Comparison of ENCODE assay signal across 8 cellular contexts in genomic region chr17:83052241-83052564, GRCh38. TPM values are rescaled to one million over a fixed set of nuclear protein-coding genes. Genes with fewer than 3 reads are reported as not detected.
DNase-seq lines count a peak whose midpoint lies in the region; ATAC-seq and TF ChIP-seq lines count a peak whose summit lies in the region.

No MANE protein-coding gene starts in this region.

- ATAC-seq in HG02642 (IDR thresholded peaks at IDR 0.05; ENCODE audit: poor library complexity, unreplicated experiment) (no peak), GM21423 (IDR thresholded peaks at IDR 0.05; ENCODE audit: unreplicated experiment) (no peak)

- DNase-seq in Calu3 (no peak), endodermal cell (no peak), ovary (no peak), head of caudate nucleus (no peak), NCI-H1092 treated with DMSO at 0.1 percent for 48 hours (lab: John Stamatoyannopoulos, UW) (no peak)

- no peaks in the 10 kb centered on the region for H3K9me3 Mint-ChIP-seq in Calu3 (ENCODE audit: low read depth, unreplicated experiment)
- peaks cover under 1% of the 10 kb centered on the region for H3K9me3 Mint-ChIP-seq in endodermal cell

- no peak for TF ChIP-seq POLR2A in ovary (IDR thresholded peaks at IDR 0.05)

- 13 to 54% methylated on average over 3 to 12 of the region's 12 CpGs for WGBS in endodermal cell (ENCODE audit: insufficient coverage in 1 of 2, insufficient read length in 1 of 2), 2 experiments
- WGBS in ovary, 3 donors: 35 to 39% (median 35%) methylated on average over 11 to 12 of the region's 12 CpGs

- peak overlapping the region; percentile 78 for H3K9ac ChIP-seq in OCI-LY3 (ENCODE audit: low read length)
- peak overlapping the region; percentile 15 for H3K9ac ChIP-seq in endodermal cell (ENCODE audit: extremely low read depth, low read length, poor library complexity, severe bottlenecking)

- H3K9me3 ChIP-seq in OCI-LY3 (ENCODE audit: insufficient read depth, low read length) (no peaks in the 10 kb centered on the region), endodermal cell (ENCODE audit: control insufficient read depth, low read length) (no peaks in the 10 kb centered on the region), ovary (no peaks in the 10 kb centered on the region)

- H3K36me3 ChIP-seq in OCI-LY3 (replicated peaks; ENCODE audit: low read depth, low read length) (no peaks in the 10 kb centered on the region), endodermal cell (ENCODE audit: control insufficient read depth, insufficient read depth, low read length) (no peaks in the 10 kb centered on the region), ovary (no peaks in the 10 kb centered on the region)

- no peak overlapping the region; the same call in 1 of the 2 replicates for H2AFZ ChIP-seq in OCI-LY3 (ENCODE audit: low read depth, low read length)

- H4K20me1 ChIP-seq in OCI-LY3 (ENCODE audit: insufficient read depth, low read length): no peaks in the 10 kb centered on the region

- H3K27ac Mint-ChIP-seq in Calu3 (ENCODE audit: unreplicated experiment): peak overlapping the region; percentile 60
- peak overlapping the region; percentile 66 for H3K27ac Mint-ChIP-seq in endodermal cell

- H3K36me3 Mint-ChIP-seq in Calu3 (ENCODE audit: insufficient read depth, unreplicated experiment): peaks cover 23% of the 10 kb centered on the region
- H3K36me3 Mint-ChIP-seq in endodermal cell (ENCODE audit: low read depth): peaks cover 12% of the 10 kb centered on the region

- no peaks in the 10 kb centered on the region for H3K27me3 ChIP-seq in OCI-LY3 (ENCODE audit: low read depth, low read length)
- no peaks in the 10 kb centered on the region for H3K27me3 ChIP-seq in endodermal cell (ENCODE audit: control insufficient read depth, insufficient read depth, low read length, poor library complexity, severe bottlenecking)
- no peaks in the 10 kb centered on the region for H3K27me3 ChIP-seq in ovary

- TF ChIP-seq EP300 in ovary (IDR thresholded peaks at IDR 0.05): no peak

- peak overlapping the region; percentile 96 for H3K4me2 ChIP-seq in OCI-LY3 (ENCODE audit: low read length)

- intact Hi-C loops in Calu3 (cut with micrococcal nuclease; ENCODE audit: unreplicated experiment) (no loop called here), ovary (cut with DNase I) (no loop called here), head of caudate nucleus (cut with DNase I) (no loop called here)

- H3K27me3 Mint-ChIP-seq in Calu3 (ENCODE audit: unreplicated experiment): no peaks in the 10 kb centered on the region
- peaks cover 4% of the 10 kb centered on the region for H3K27me3 Mint-ChIP-seq in endodermal cell (ENCODE audit: insufficient read depth)

- no peaks in the 10 kb centered on the region for H3K79me2 ChIP-seq in OCI-LY3 (ENCODE audit: low read length)

- H3K4me1 ChIP-seq in OCI-LY3 (ENCODE audit: low read length): peaks cover 25% of the 10 kb centered on the region
- H3K4me1 ChIP-seq in endodermal cell (ENCODE audit: control insufficient read depth, insufficient read depth, low read length): no peaks in the 10 kb centered on the region
- H3K4me1 ChIP-seq in ovary (ENCODE audit: insufficient read depth): peaks cover 10% of the 10 kb centered on the region

- TF ChIP-seq CTCF in Calu3 (IDR thresholded peaks at IDR 0.05; ENCODE audit: unreplicated experiment) (no peak), OCI-LY3 (IDR thresholded peaks at IDR 0.05; ENCODE audit: low read depth, low read length) (no peak), endodermal cell (conservative IDR thresholded peaks at IDR 0.05) (no peak), ovary (IDR thresholded peaks at IDR 0.05) (no peak)

- H3K27ac ChIP-seq in OCI-LY3 (ENCODE audit: low read length) (peak overlapping the region; percentile 34), endodermal cell (ENCODE audit: low read depth, low read length) (no peak overlapping the region), ovary (peak overlapping the region; percentile 63 to 73)

- peak overlapping the region; percentile 86 for H3K4me3 ChIP-seq in OCI-LY3 (ENCODE audit: low read length)
- peak overlapping the region; percentile 76 for H3K4me3 ChIP-seq in endodermal cell (ENCODE audit: low read length)
- peak overlapping the region; percentile 61 for H3K4me3 ChIP-seq in ovary

- no TSS peak for BruUV-seq in Calu3 (replicated peaks; lab: Mats Ljungman, UMichigan)

- peaks cover 30% of the 10 kb centered on the region for H3K4me1 Mint-ChIP-seq in Calu3 (ENCODE audit: low read depth, unreplicated experiment)
- H3K4me1 Mint-ChIP-seq in endodermal cell: peaks cover 4% of the 10 kb centered on the region

- peak overlapping the region; percentile 82 for H3K4me3 Mint-ChIP-seq in Calu3 (ENCODE audit: low read depth, unreplicated experiment)
- H3K4me3 Mint-ChIP-seq in endodermal cell: peak overlapping the region; percentile 65

- CTCF ChIA-PET in Calu3 (lab: Charles Lee): interaction anchor here (0.7 kb wide), 1 partner anchor 119 kb away, joined by 3 read pairs; no protein-coding TSS in a partner anchor

RNA-seq across cellular contexts. Expression of gene METRNL, which starts 27.2 kb away (rescaled TPM):
- total RNA-seq in Calu3 (2022): 29.0 and 40.9 TPM in 2 replicates
- 10 to 100 TPM in 1 of 2 donors, 1 to 10 TPM in 1; 7.3 to 10.3 TPM for total RNA-seq in endodermal cell
- polyA plus RNA-seq in endodermal cell (2013, experiment 1 of 2): 17.8 TPM
- polyA plus RNA-seq in endodermal cell (2013, experiment 2 of 2): 16.6 TPM
- 10 to 100 TPM; 12.9 to 84.3 (median 29.7) TPM for total RNA-seq in ovary
- 10 to 100 TPM in 1 of 2 donors, 1 to 10 TPM in 1; 4.3 to 29.4 TPM for polyA plus RNA-seq in ovary
